2 cellular contexts compared by ENCODE assay signal in the genomic region with DNA sequence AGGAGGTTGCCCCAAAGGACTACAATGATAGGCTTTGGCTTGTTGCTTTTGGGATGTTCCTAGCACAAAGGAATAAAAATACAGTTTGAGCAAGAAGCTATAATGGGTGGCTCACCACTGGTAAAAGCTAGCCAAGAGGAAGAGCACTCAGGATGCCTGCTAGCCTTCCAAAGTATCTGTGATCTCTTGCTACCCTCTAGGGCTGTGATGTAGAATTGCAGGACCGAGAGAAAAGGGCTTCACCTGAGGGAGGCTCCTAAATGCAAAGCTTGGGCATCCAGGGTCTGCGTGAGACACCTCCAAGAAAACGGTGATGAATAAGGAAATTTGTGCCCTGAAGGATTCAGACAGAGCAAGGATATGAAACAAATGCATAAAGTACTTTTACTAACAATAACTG.
TF ChIP-seq lines count a peak whose summit lies in the region.

No MANE protein-coding gene starts in this region.

TF ChIP-seq in IMR-90, 13 proteins besides CTCF, POLR2A, EP300 and RAD21:
- TF ChIP-seq SMC3 (IDR thresholded peaks at IDR 0.05; ENCODE audit: low read depth, low read length) (peak; percentile 24; the same call in 1 of the 2 replicates), CEBPB (IDR thresholded peaks at IDR 0.05; ENCODE audit: low read depth, low read length) (no peak)

TF ChIP-seq in K562, 482 proteins besides CTCF, POLR2A, EP300 and RAD21:
- TF ChIP-seq SMAD3 (CRISPR knock-in tag; conservative IDR thresholded peaks at IDR 0.05) (no peak), BHLHE40 (IDR thresholded peaks at IDR 0.05; ENCODE audit: low read length) (no peak), ZNF584 (CRISPR knock-in tag; IDR thresholded peaks at IDR 0.05; ENCODE audit: low read depth) (no peak), ERF (CRISPR knock-in tag; IDR thresholded peaks at IDR 0.05) (no peak), HDGF (IDR thresholded peaks at IDR 0.05) (no peak), CEBPB (tag; IDR thresholded peaks at IDR 0.05) (no peak), GMEB1 (CRISPR knock-in tag; IDR thresholded peaks at IDR 0.05) (no peak), ZNF444 (CRISPR knock-in tag; IDR thresholded peaks at IDR 0.05) (no peak)
- TF ChIP-seq, protein P1, sequence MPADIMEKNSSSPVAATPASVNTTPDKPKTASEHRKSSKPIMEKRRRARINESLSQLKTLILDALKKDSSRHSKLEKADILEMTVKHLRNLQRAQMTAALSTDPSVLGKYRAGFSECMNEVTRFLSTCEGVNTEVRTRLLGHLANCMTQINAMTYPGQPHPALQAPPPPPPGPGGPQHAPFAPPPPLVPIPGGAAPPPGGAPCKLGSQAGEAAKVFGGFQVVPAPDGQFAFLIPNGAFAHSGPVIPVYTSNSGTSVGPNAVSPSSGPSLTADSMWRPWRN (IDR thresholded peaks at IDR 0.05; ENCODE audit: low read depth) = no peak
